Comparison of ENCODE assay signal across 1 cellular context in the genomic region with DNA sequence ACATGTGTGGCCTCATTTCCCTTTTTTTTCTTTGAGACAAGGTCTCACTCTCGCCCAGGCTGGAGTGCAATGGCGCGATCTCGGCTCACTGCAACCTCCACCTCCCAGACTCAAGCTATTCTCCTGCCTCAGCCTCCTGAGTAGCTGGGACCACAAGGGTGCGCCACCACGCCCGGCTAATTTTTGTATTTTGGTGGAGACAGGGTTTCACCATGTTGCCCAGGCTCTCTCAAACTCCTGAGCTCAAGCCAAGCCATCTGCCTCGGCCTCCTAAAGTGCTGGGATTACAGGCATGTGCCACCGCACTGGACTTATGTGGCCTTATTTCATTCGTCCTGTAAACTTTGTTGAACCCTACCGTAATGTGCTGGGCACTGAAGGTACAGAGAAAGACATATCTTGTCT.
TF ChIP-seq lines count a peak whose summit lies in the region.

No MANE protein-coding gene starts in this region.

TF ChIP-seq in K562, 482 proteins besides CTCF, POLR2A, EP300 and RAD21 (continued from another document):
- peak; percentile 52; the same call in 1 of the 2 replicates for TF ChIP-seq MGA (IDR thresholded peaks at IDR 0.05)
- TF ChIP-seq, protein P1, sequence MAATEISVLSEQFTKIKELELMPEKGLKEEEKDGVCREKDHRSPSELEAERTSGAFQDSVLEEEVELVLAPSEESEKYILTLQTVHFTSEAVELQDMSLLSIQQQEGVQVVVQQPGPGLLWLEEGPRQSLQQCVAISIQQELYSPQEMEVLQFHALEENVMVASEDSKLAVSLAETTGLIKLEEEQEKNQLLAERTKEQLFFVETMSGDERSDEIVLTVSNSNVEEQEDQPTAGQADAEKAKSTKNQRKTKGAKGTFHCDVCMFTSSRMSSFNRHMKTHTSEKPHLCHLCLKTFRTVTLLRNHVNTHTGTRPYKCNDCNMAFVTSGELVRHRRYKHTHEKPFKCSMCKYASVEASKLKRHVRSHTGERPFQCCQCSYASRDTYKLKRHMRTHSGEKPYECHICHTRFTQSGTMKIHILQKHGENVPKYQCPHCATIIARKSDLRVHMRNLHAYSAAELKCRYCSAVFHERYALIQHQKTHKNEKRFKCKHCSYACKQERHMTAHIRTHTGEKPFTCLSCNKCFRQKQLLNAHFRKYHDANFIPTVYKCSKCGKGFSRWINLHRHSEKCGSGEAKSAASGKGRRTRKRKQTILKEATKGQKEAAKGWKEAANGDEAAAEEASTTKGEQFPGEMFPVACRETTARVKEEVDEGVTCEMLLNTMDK (IDR thresholded peaks at IDR 0.05; ENCODE audit: borderline replicate concordance, insufficient read depth, low read depth, low read length, poor library complexity, severe bottlenecking) = peak; percentile 93
- 0 out of 2 replicates have a peak, but pooled peaks have one; percentile 36 for TF ChIP-seq MYNN (IDR thresholded peaks at IDR 0.05)
- TF ChIP-seq MYNN (CRISPR knock-in tag; IDR thresholded peaks at IDR 0.05) = no peak
- no peak for TF ChIP-seq LARP7 (IDR thresholded peaks at IDR 0.05)
- TF ChIP-seq SREBF1 (IDR thresholded peaks at IDR 0.05; ENCODE audit: borderline replicate concordance, low read depth, low read length) = no peak
- TF ChIP-seq SMARCE1 (IDR thresholded peaks at IDR 0.05) = peak; percentile 68; the same call in 1 of the 2 replicates
- TF ChIP-seq SIN3B (IDR thresholded peaks at IDR 0.05; ENCODE audit: low read depth) = no peak
- peak; percentile 16; the same call in 1 of the 2 replicates for TF ChIP-seq ERF (CRISPR knock-in tag; IDR thresholded peaks at IDR 0.05)
- peak in 2 of 3 experiments; percentile 40 to 74 for TF ChIP-seq YY1 (IDR thresholded peaks at IDR 0.05; ENCODE audit: borderline replicate concordance in 1 of 3, control insufficient read depth in 1 of 3, extremely low read depth in 1 of 3, insufficient read depth in 3 of 3, insufficient read length in 1 of 3, insufficient replicate concordance in 2 of 3, low read depth in 1 of 3, low read length in 2 of 3)
- TF ChIP-seq JUND (IDR thresholded peaks at IDR 0.05; ENCODE audit: borderline replicate concordance, low read depth, low read length) = 0 out of 2 replicates have a peak, but pooled peaks have one; percentile 12
- no peak for TF ChIP-seq JUND (tag; IDR thresholded peaks at IDR 0.05; ENCODE audit: borderline replicate concordance, low read depth, low read length)
TF ChIP-seq in K562: peak in this region for 72.
